In the genomic region with DNA sequence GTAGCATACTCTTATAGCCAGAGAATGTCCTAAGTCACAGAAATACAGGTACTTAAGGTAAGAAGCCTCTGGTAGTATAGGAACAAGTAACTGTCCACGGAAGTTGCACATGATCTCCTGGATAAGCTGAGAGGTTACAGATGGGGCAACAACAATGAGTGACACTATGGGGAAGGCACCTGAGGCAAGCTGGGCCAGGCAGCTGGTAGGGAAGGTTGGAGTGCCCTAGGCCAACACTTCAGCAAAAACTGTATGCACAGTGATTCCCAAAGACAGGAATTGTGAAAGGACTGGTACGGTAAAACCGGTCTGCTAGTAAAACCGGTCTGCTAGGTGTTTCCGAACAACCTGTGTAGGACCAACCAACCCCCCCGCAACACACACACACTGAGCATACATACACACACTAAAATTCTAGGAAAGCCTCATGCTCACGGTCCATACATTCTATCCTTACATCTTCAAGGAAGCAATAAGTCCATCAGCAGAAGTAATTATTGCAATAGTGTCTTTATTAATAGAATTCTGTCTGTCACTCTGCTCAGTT, we compare ENCODE assay signal across 2 cellular contexts. TPM values are rescaled to one million over a fixed set of nuclear protein-coding genes. Genes with fewer than 3 reads are reported as not detected.
"Had no signal": no experiment of that assay in that cellular context is flagged by ENCODE, and none has a peak within 500 bp of the region (broad histone marks: within the 10 kb centered on the region; RNA-seq: fewer than 3 reads in every experiment).

No MANE protein-coding gene starts in this region.

RNA-seq across cellular contexts. Expression of a gene that starts 28.6 kb away (rescaled TPM):
- total RNA-seq: G401, GM12878 had no signal
- polyA plus RNA-seq: GM12878 had no signal
